ENCODE assay signal across 17 cellular contexts in genomic region chr7:7704867-7705266, GRCh38. TPM values are rescaled to one million over a fixed set of nuclear protein-coding genes. Genes with fewer than 3 reads are reported as not detected.
A peak's percentile ranks its signal among the peaks of the same experiment; 100 is the strongest.
DNase-seq lines count a peak whose midpoint lies in the region; ATAC-seq, FAIRE-seq and TF ChIP-seq lines count a peak whose summit lies in the region.
"Had no signal": no experiment of that assay in that cellular context is flagged by ENCODE, and none has a peak within 500 bp of the region (broad histone marks: within the 10 kb centered on the region; RNA-seq: fewer than 3 reads in every experiment).

No MANE protein-coding gene starts in this region.

- TF ChIP-seq CTCF in RWPE2 (IDR thresholded peaks at IDR 0.05; ENCODE audit: poor library complexity, severe bottlenecking) (no peak), smooth muscle cell (IDR thresholded peaks at IDR 0.05; ENCODE audit: borderline replicate concordance, insufficient read depth, poor library complexity, severe bottlenecking) (no peak), right lobe of liver (IDR thresholded peaks at IDR 0.05) (no peak), omental fat pad (IDR thresholded peaks at IDR 0.05) (no peak)

- 84% methylated on average over 4 of the region's 4 CpGs for WGBS in smooth muscle cell (ENCODE audit: low lambda C conversion rate)
- 80% methylated on average over 4 of the region's 4 CpGs for WGBS in right lobe of liver (ENCODE audit: insufficient coverage, low coverage, low lambda C conversion rate, missing lambda C conversion rate)

- H3K9me3 ChIP-seq in RWPE2 (ENCODE audit: severe bottlenecking) (no peaks in the 10 kb centered on the region), smooth muscle cell (replicated peaks; ENCODE audit: low read depth) (no peaks in the 10 kb centered on the region), right lobe of liver (no peaks in the 10 kb centered on the region)

- TF ChIP-seq POLR2A in H54 (IDR thresholded peaks at IDR 0.05; ENCODE audit: low read depth, low read length) (no peak), right lobe of liver (IDR thresholded peaks at IDR 0.05) (no peak)

- H3K36me3 ChIP-seq in RWPE2 (ENCODE audit: low read depth) (no peaks in the 10 kb centered on the region), smooth muscle cell (ENCODE audit: low read depth) (no peaks in the 10 kb centered on the region), right lobe of liver (no peaks in the 10 kb centered on the region)

- FAIRE-seq in H54 (lab: Jason Lieb, UNC), result peak; percentile 87
- FAIRE-seq: A204.1, GM12892, H1 had no signal

- no peak for DNase-seq in H54 (ENCODE audit: insufficient read length, low spot score)
- no peak for DNase-seq in RWPE2 (ENCODE audit: low spot score)
- DNase-seq in epithelial cell of prostate (ENCODE audit: low read depth, low spot score), result peak; percentile 43
- DNase-seq in smooth muscle cell (lab: John Stamatoyannopoulos, UW; ENCODE audit: unreplicated experiment), result no peak
- no peak for DNase-seq in right lobe of liver
- no peak for DNase-seq in omental fat pad (ENCODE audit: low spot score)
- DNase-seq: C1 segment of cervical spinal cord; Calu3; CD4-positive, alpha-beta T cell; DMS153; DND-41; GDM1; HFFc6 had no signal

- H4K20me1 ChIP-seq in smooth muscle cell (ENCODE audit: low read depth), result no peaks in the 10 kb centered on the region

- peak overlapping the region; percentile 11 for H3K27ac ChIP-seq in RWPE2 (ENCODE audit: poor library complexity, severe bottlenecking)
- H3K27ac ChIP-seq in epithelial cell of prostate, result peak overlapping the region; percentile 38
- peak overlapping the region; percentile 99 for H3K27ac ChIP-seq in smooth muscle cell (ENCODE audit: low read depth)
- no peak overlapping the region for H3K27ac ChIP-seq in right lobe of liver

- H3F3A ChIP-seq in smooth muscle cell (ENCODE audit: low read depth), result peaks cover 26% of the 10 kb centered on the region

- H3K9ac ChIP-seq in smooth muscle cell (ENCODE audit: low read depth), result no peak overlapping the region

- H3K79me2 ChIP-seq in smooth muscle cell (ENCODE audit: low read depth), result peaks cover 9% of the 10 kb centered on the region

- H3K4me2 ChIP-seq in smooth muscle cell, result peak overlapping the region; percentile 82

- H3K4me1 ChIP-seq in RWPE2 (ENCODE audit: insufficient read depth, poor library complexity, severe bottlenecking) (peaks cover 16% of the 10 kb centered on the region), smooth muscle cell (ENCODE audit: low read depth) (peaks cover 56% of the 10 kb centered on the region), right lobe of liver (no peaks in the 10 kb centered on the region)

- intact Hi-C loops in right lobe of liver (cut with DNase I), result no loop called here

- H3K4me3 ChIP-seq in RWPE2 (ENCODE audit: severe bottlenecking) (no peak overlapping the region), smooth muscle cell (no peak overlapping the region), right lobe of liver (no peak overlapping the region)

- no peak overlapping the region for H2AFZ ChIP-seq in smooth muscle cell (ENCODE audit: low read depth)

- H3K27me3 ChIP-seq in RWPE2 (ENCODE audit: insufficient read depth, poor library complexity, severe bottlenecking) (no peaks in the 10 kb centered on the region), smooth muscle cell (ENCODE audit: low read depth) (no peaks in the 10 kb centered on the region), right lobe of liver (no peaks in the 10 kb centered on the region)

- ATAC-seq in RWPE2 (ENCODE audit: low read depth) (peak; percentile 91), right lobe of liver (no peak), omental fat pad (ENCODE audit: low FRiP score) (no peak), HG03432 (IDR thresholded peaks at IDR 0.05; ENCODE audit: unreplicated experiment) (no peak)

RNA-seq across cellular contexts. Expression of gene RPA3, which starts 13.5 kb away (rescaled TPM):
- 27.6 and 37.2 TPM in 2 replicates for total RNA-seq in smooth muscle cell
- 63.7 and 75.4 TPM in 2 replicates for polyA plus RNA-seq in smooth muscle cell
- total RNA-seq in right lobe of liver, result 10 to 100 TPM; 11.3 to 22.3 (median 21.4) TPM
- total RNA-seq in omental fat pad, result 10 to 100 TPM in 3 of 4 donors, 1 to 10 TPM in 1; 9.7 to 19.3 (median 17.9) TPM

Comparison
In these comparisons a context has a peak if more than half of its experiments do, and no peak if none do; other contexts are left out.
1. H3K27ac ChIP-seq: peak in RWPE2 (single experiment), epithelial cell of prostate (single experiment) and smooth muscle cell (single experiment); none in right lobe of liver (0 of 3).